9 cellular contexts compared by ENCODE assay signal in the genomic region with DNA sequence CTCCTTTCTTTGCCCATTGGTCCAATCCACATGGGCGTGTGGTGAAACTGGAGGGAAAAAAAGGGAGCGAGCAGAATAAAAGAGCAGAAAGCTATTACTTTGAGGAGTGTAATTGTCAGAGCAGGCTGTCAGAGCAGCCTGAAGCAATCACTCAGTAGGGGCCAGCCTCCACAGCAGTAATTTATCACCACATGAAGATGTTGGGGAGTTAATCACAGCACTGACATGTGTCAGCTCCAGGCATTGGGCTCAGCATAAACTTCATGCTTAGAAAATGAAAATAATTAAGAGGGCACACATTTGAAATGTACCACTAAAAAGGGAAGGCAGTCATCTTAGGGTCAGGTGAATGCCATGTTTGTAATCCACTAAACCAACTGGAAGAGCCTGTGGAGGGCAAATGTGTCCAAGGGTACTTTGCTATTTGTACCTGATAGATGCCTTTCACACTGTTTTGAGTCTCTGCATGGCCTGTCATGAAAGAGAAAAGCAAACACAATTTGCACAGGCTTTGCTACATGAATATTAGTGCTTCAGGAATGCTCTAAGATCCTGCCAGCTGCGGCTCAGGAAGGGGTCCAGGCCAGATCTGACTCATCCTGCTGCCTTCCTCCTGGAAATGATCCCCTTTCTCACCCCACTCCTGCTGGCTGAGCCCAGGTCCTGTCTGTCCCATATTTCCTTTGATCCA. TPM values are rescaled to one million over a fixed set of nuclear protein-coding genes. Genes with fewer than 3 reads are reported as not detected.
DNase-seq lines count a peak whose midpoint lies in the region; ATAC-seq and TF ChIP-seq lines count a peak whose summit lies in the region.
"Had no signal": no experiment of that assay in that cellular context is flagged by ENCODE, and none has a peak within 500 bp of the region (broad histone marks: within the 10 kb centered on the region; RNA-seq: fewer than 3 reads in every experiment).

No MANE protein-coding gene starts in this region.

- peak overlapping the region; percentile 81 for H3K27ac Mint-ChIP-seq in activated naive CD4-positive, alpha-beta T cell treated with anti-CD3 and anti-CD28 coated beads, Interleukin-2, amount 50 U/mL, for 24 hours
- no peak overlapping the region for H3K27ac Mint-ChIP-seq in activated naive CD8-positive, alpha-beta T cell treated with anti-CD3 and anti-CD28 coated beads, Interleukin-2, amount 10 ng/mL, durations not matched to agents 7 days and 5 days

- POLR2A ChIA-PET in activated naive CD8-positive, alpha-beta T cell treated with anti-CD3 and anti-CD28 coated beads, Interleukin-2, amount 10 ng/mL, durations not matched to agents 7 days and 5 days (lab: Charles Lee): interaction anchor here (1.1 kb wide), 1 partner anchor 266 kb away, joined by 5 read pairs; no protein-coding TSS in a partner anchor

- H3K4me1 Mint-ChIP-seq in activated naive CD4-positive, alpha-beta T cell treated with anti-CD3 and anti-CD28 coated beads, Interleukin-2, amount 50 U/mL, for 24 hours: peaks cover 64% of the 10 kb centered on the region
- peaks cover 50% of the 10 kb centered on the region for H3K4me1 Mint-ChIP-seq in activated naive CD8-positive, alpha-beta T cell treated with anti-CD3 and anti-CD28 coated beads, Interleukin-2, amount 10 ng/mL, durations not matched to agents 7 days and 5 days

- no peaks in the 10 kb centered on the region for H3K9me3 ChIP-seq in uterus

- ATAC-seq in activated naive CD8-positive, alpha-beta T cell treated with anti-CD3 and anti-CD28 coated beads, Interleukin-2, amount 10 ng/mL, durations not matched to agents 7 days and 5 days (ENCODE audit: low read depth): no peak
- ATAC-seq in GM18907 (IDR thresholded peaks at IDR 0.05; ENCODE audit: unreplicated experiment): no peak
- ATAC-seq in HG03039 (IDR thresholded peaks at IDR 0.05; ENCODE audit: unreplicated experiment): no peak

- intact Hi-C loops in uterus (cut with DNase I; ENCODE audit: low total_unique reads): no loop called here

- no peaks in the 10 kb centered on the region for H3K4me1 ChIP-seq in uterus

- H3K27ac ChIP-seq in uterus: peak overlapping the region in 1 of 2 donors; percentile 45

- peak overlapping the region; percentile 79 for H3K4me3 Mint-ChIP-seq in activated naive CD4-positive, alpha-beta T cell treated with anti-CD3 and anti-CD28 coated beads, Interleukin-2, amount 50 U/mL, for 24 hours
- H3K4me3 Mint-ChIP-seq in activated naive CD8-positive, alpha-beta T cell treated with anti-CD3 and anti-CD28 coated beads, Interleukin-2, amount 10 ng/mL, durations not matched to agents 7 days and 5 days: peak overlapping the region; percentile 1

- no peak for TF ChIP-seq CTCF in uterus (IDR thresholded peaks at IDR 0.05)

- no peaks in the 10 kb centered on the region for H3K9me3 Mint-ChIP-seq in activated naive CD4-positive, alpha-beta T cell treated with anti-CD3 and anti-CD28 coated beads, Interleukin-2, amount 50 U/mL, for 24 hours
- H3K9me3 Mint-ChIP-seq in activated naive CD8-positive, alpha-beta T cell treated with anti-CD3 and anti-CD28 coated beads, Interleukin-2, amount 10 ng/mL, durations not matched to agents 7 days and 5 days: no peaks in the 10 kb centered on the region

- DNase-seq in activated naive CD4-positive, alpha-beta T cell (lab: John Stamatoyannopoulos, UW): no peak
- DNase-seq in activated naive CD8-positive, alpha-beta T cell treated with anti-CD3 and anti-CD28 coated beads, Interleukin-2, amount 10 ng/mL, durations not matched to agents 7 days and 5 days: no peak
- DNase-seq in kidney tubule cell (ENCODE audit: low spot score) (peak; percentile 62), uterus (peak; percentile 25 to 52)
- DNase-seq in central memory CD4-positive, alpha-beta T cell: no peak
- DNase-seq: NCI-H1092 had no signal

- H3K4me3 ChIP-seq in uterus: no peak overlapping the region

- H3K36me3 ChIP-seq in uterus: no peaks in the 10 kb centered on the region

- H3K27me3 Mint-ChIP-seq in activated naive CD4-positive, alpha-beta T cell treated with anti-CD3 and anti-CD28 coated beads, Interleukin-2, amount 50 U/mL, for 24 hours: no peaks in the 10 kb centered on the region
- H3K27me3 Mint-ChIP-seq in activated naive CD8-positive, alpha-beta T cell treated with anti-CD3 and anti-CD28 coated beads, Interleukin-2, amount 10 ng/mL, durations not matched to agents 7 days and 5 days: no peaks in the 10 kb centered on the region

- peaks cover 15% of the 10 kb centered on the region for H3K36me3 Mint-ChIP-seq in activated naive CD4-positive, alpha-beta T cell treated with anti-CD3 and anti-CD28 coated beads, Interleukin-2, amount 50 U/mL, for 24 hours
- H3K36me3 Mint-ChIP-seq in activated naive CD8-positive, alpha-beta T cell treated with anti-CD3 and anti-CD28 coated beads, Interleukin-2, amount 10 ng/mL, durations not matched to agents 7 days and 5 days: peaks cover 18% of the 10 kb centered on the region

- TF ChIP-seq POLR2A in uterus (IDR thresholded peaks at IDR 0.05): no peak

- no peaks in the 10 kb centered on the region for H3K27me3 ChIP-seq in uterus

RNA-seq across cellular contexts. Expression of a gene that starts 2.9 kb away (rescaled TPM):
- total RNA-seq in activated naive CD8-positive, alpha-beta T cell treated with anti-CD3 and anti-CD28 coated beads, Interleukin-2, amount 10 ng/mL, durations not matched to agents 7 days and 5 days: 10 to 100 TPM; 51.4 to 53.8 TPM
- total RNA-seq in uterus: 10 to 100 TPM in 1 of 4 donors, 1 to 10 TPM in 3; 5.9 to 10.2 (median 8.0) TPM

Comparison
In these comparisons a context has a peak if more than half of its experiments do, and no peak if none do; other contexts are left out.
1. DNase-seq: peak in kidney tubule cell (single experiment) and uterus (2 of 2); none in activated naive CD4-positive, alpha-beta T cell (0 of 4), activated naive CD8-positive, alpha-beta T cell treated with anti-CD3 and anti-CD28 coated beads, Interleukin-2, amount 10 ng/mL, durations not matched to agents 7 days and 5 days (single experiment) and central memory CD4-positive, alpha-beta T cell (single experiment).
2. RNA of a gene that starts 2.9 kb away (total RNA-seq): 51.4 to 53.8 TPM in activated naive CD8-positive, alpha-beta T cell treated with anti-CD3 and anti-CD28 coated beads, Interleukin-2, amount 10 ng/mL, durations not matched to agents 7 days and 5 days; 5.9 to 10.2 TPM in uterus; every median in the first group is over 4 times any median in the second.